ENCODE assay signal across 1 cellular context in the genomic region with DNA sequence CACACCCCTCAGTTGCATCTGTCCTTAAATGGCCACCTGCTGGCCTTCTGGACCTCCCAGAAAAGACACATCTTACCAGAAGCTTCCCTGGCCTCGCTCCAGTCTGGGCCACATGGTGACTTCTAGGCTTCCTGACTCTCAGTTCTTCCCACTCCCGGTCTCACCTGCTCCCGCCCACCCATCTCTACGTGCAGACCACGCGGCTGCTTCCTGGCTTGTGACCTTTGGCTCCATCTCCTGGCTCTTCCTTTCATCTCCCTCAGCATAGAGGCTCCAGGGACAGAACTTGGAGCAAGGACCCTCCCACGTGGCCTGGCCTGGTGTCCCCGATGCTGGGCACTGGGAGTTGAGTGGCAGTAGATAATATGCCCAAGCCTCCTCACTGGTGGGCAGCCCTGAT.
TF ChIP-seq lines count a peak whose summit lies in the region.

No MANE protein-coding gene starts in this region.

TF ChIP-seq in HepG2, 621 proteins besides CTCF, POLR2A, EP300 and RAD21 (continued from another document and continues in another):
- TF ChIP-seq ZBTB39 (CRISPR knock-in tag; IDR thresholded peaks at IDR 0.05) (no peak), MTA1 (CRISPR knock-in tag; IDR thresholded peaks at IDR 0.05; ENCODE audit: borderline replicate concordance) (peak; percentile 56; the same call in 1 of the 2 replicates), ZSCAN20 (CRISPR knock-in tag; IDR thresholded peaks at IDR 0.05; ENCODE audit: borderline replicate concordance) (peak; percentile 90), ZNF549 (CRISPR knock-in tag; IDR thresholded peaks at IDR 0.05) (no peak), PHF21A (CRISPR knock-in tag; IDR thresholded peaks at IDR 0.05) (no peak), RFX3 (CRISPR knock-in tag; IDR thresholded peaks at IDR 0.05) (no peak), ZNF282 (IDR thresholded peaks at IDR 0.05; ENCODE audit: partially characterized antibody) (no peak), CREM (IDR thresholded peaks at IDR 0.05) (peak; percentile 32; the same call in 1 of the 2 replicates), CREM (CRISPR knock-in tag; IDR thresholded peaks at IDR 0.05) (no peak), SOX13 (IDR thresholded peaks at IDR 0.05) (no peak), SOX13 (CRISPR knock-in tag; conservative IDR thresholded peaks at IDR 0.05 in 1 of 2, IDR thresholded peaks at IDR 0.05 in 1 of 2) (peak in 1 of 2 experiments; percentile 57; a peak in 1 of 4 replicates), JARID2 (CRISPR knock-in tag; IDR thresholded peaks at IDR 0.05; ENCODE audit: insufficient replicate concordance) (no peak), ZSCAN29 (CRISPR knock-in tag; conservative IDR thresholded peaks at IDR 0.05) (peak; percentile 80), HHEX (CRISPR knock-in tag; IDR thresholded peaks at IDR 0.05) (no peak), ZNF788 (CRISPR knock-in tag; IDR thresholded peaks at IDR 0.05; ENCODE audit: borderline replicate concordance) (peak; percentile 48; the same call in 1 of the 2 replicates), SMARCE1 (IDR thresholded peaks at IDR 0.05; ENCODE audit: borderline replicate concordance) (no peak), PTBP1 (IDR thresholded peaks at IDR 0.05; ENCODE audit: low read depth, low read length, poor library complexity, severe bottlenecking) (no peak), ZNF17 (CRISPR knock-in tag; IDR thresholded peaks at IDR 0.05) (peak; percentile 74; the same call in 1 of the 2 replicates), ZNF205 (CRISPR knock-in tag; IDR thresholded peaks at IDR 0.05) (no peak), CBX1 (IDR thresholded peaks at IDR 0.05; ENCODE audit: low read depth) (no peak), TP53 (CRISPR knock-in tag; conservative IDR thresholded peaks at IDR 0.05) (0 out of 2 replicates have a peak, but pooled peaks have one; percentile 49), ZNF431 (CRISPR knock-in tag; IDR thresholded peaks at IDR 0.05; ENCODE audit: borderline replicate concordance, low read depth) (no peak), SMYD3 (CRISPR knock-in tag; IDR thresholded peaks at IDR 0.05) (peak; percentile 91; the same call in 1 of the 2 replicates), EED (CRISPR knock-in tag; IDR thresholded peaks at IDR 0.05) (no peak; the same call in 1 of the 2 replicates), SALL2 (CRISPR knock-in tag; IDR thresholded peaks at IDR 0.05) (peak; percentile 27; the same call in 1 of the 2 replicates), SMAD9 (CRISPR knock-in tag; IDR thresholded peaks at IDR 0.05) (no peak), CCAR2 (optimal IDR thresholded peaks at IDR 0.05; ENCODE audit: low read depth, low read length) (no peak), ZNF337 (CRISPR knock-in tag; IDR thresholded peaks at IDR 0.05; ENCODE audit: borderline replicate concordance, low read depth) (no peak), GATAD1 (CRISPR knock-in tag; IDR thresholded peaks at IDR 0.05) (peak; percentile 60; the same call in 1 of the 2 replicates), MNT (IDR thresholded peaks at IDR 0.05) (no peak), PCBP1 (IDR thresholded peaks at IDR 0.05; ENCODE audit: borderline replicate concordance, low read depth, low read length) (no peak), E2F5 (CRISPR knock-in tag; conservative IDR thresholded peaks at IDR 0.05) (no peak), ZNF263 (CRISPR knock-in tag; IDR thresholded peaks at IDR 0.05) (peak; percentile 13; the same call in 1 of the 2 replicates)
- TF ChIP-seq, protein P1, sequence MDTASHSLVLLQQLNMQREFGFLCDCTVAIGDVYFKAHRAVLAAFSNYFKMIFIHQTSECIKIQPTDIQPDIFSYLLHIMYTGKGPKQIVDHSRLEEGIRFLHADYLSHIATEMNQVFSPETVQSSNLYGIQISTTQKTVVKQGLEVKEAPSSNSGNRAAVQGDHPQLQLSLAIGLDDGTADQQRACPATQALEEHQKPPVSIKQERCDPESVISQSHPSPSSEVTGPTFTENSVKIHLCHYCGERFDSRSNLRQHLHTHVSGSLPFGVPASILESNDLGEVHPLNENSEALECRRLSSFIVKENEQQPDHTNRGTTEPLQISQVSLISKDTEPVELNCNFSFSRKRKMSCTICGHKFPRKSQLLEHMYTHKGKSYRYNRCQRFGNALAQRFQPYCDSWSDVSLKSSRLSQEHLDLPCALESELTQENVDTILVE (CRISPR knock-in tag; IDR thresholded peaks at IDR 0.05) = peak; percentile 83
- TF ChIP-seq, protein P2, sequence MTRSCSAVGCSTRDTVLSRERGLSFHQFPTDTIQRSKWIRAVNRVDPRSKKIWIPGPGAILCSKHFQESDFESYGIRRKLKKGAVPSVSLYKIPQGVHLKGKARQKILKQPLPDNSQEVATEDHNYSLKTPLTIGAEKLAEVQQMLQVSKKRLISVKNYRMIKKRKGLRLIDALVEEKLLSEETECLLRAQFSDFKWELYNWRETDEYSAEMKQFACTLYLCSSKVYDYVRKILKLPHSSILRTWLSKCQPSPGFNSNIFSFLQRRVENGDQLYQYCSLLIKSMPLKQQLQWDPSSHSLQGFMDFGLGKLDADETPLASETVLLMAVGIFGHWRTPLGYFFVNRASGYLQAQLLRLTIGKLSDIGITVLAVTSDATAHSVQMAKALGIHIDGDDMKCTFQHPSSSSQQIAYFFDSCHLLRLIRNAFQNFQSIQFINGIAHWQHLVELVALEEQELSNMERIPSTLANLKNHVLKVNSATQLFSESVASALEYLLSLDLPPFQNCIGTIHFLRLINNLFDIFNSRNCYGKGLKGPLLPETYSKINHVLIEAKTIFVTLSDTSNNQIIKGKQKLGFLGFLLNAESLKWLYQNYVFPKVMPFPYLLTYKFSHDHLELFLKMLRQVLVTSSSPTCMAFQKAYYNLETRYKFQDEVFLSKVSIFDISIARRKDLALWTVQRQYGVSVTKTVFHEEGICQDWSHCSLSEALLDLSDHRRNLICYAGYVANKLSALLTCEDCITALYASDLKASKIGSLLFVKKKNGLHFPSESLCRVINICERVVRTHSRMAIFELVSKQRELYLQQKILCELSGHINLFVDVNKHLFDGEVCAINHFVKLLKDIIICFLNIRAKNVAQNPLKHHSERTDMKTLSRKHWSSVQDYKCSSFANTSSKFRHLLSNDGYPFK (CRISPR knock-in tag; IDR thresholded peaks at IDR 0.05; ENCODE audit: borderline replicate concordance) = peak; percentile 83; the same call in 1 of the 2 replicates
- TF ChIP-seq, protein P3, sequence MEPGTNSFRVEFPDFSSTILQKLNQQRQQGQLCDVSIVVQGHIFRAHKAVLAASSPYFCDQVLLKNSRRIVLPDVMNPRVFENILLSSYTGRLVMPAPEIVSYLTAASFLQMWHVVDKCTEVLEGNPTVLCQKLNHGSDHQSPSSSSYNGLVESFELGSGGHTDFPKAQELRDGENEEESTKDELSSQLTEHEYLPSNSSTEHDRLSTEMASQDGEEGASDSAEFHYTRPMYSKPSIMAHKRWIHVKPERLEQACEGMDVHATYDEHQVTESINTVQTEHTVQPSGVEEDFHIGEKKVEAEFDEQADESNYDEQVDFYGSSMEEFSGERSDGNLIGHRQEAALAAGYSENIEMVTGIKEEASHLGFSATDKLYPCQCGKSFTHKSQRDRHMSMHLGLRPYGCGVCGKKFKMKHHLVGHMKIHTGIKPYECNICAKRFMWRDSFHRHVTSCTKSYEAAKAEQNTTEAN (CRISPR knock-in tag; conservative IDR thresholded peaks at IDR 0.05) = peak; percentile 94
- TF ChIP-seq, protein P4, sequence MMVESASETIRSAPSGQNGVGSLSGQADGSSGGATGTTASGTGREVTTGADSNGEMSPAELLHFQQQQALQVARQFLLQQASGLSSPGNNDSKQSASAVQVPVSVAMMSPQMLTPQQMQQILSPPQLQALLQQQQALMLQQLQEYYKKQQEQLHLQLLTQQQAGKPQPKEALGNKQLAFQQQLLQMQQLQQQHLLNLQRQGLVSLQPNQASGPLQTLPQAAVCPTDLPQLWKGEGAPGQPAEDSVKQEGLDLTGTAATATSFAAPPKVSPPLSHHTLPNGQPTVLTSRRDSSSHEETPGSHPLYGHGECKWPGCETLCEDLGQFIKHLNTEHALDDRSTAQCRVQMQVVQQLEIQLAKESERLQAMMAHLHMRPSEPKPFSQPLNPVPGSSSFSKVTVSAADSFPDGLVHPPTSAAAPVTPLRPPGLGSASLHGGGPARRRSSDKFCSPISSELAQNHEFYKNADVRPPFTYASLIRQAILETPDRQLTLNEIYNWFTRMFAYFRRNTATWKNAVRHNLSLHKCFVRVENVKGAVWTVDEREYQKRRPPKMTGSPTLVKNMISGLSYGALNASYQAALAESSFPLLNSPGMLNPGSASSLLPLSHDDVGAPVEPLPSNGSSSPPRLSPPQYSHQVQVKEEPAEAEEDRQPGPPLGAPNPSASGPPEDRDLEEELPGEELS (CRISPR knock-in tag; IDR thresholded peaks at IDR 0.05) = peak; percentile 52; the same call in 1 of the 2 replicates
- TF ChIP-seq, protein P5, sequence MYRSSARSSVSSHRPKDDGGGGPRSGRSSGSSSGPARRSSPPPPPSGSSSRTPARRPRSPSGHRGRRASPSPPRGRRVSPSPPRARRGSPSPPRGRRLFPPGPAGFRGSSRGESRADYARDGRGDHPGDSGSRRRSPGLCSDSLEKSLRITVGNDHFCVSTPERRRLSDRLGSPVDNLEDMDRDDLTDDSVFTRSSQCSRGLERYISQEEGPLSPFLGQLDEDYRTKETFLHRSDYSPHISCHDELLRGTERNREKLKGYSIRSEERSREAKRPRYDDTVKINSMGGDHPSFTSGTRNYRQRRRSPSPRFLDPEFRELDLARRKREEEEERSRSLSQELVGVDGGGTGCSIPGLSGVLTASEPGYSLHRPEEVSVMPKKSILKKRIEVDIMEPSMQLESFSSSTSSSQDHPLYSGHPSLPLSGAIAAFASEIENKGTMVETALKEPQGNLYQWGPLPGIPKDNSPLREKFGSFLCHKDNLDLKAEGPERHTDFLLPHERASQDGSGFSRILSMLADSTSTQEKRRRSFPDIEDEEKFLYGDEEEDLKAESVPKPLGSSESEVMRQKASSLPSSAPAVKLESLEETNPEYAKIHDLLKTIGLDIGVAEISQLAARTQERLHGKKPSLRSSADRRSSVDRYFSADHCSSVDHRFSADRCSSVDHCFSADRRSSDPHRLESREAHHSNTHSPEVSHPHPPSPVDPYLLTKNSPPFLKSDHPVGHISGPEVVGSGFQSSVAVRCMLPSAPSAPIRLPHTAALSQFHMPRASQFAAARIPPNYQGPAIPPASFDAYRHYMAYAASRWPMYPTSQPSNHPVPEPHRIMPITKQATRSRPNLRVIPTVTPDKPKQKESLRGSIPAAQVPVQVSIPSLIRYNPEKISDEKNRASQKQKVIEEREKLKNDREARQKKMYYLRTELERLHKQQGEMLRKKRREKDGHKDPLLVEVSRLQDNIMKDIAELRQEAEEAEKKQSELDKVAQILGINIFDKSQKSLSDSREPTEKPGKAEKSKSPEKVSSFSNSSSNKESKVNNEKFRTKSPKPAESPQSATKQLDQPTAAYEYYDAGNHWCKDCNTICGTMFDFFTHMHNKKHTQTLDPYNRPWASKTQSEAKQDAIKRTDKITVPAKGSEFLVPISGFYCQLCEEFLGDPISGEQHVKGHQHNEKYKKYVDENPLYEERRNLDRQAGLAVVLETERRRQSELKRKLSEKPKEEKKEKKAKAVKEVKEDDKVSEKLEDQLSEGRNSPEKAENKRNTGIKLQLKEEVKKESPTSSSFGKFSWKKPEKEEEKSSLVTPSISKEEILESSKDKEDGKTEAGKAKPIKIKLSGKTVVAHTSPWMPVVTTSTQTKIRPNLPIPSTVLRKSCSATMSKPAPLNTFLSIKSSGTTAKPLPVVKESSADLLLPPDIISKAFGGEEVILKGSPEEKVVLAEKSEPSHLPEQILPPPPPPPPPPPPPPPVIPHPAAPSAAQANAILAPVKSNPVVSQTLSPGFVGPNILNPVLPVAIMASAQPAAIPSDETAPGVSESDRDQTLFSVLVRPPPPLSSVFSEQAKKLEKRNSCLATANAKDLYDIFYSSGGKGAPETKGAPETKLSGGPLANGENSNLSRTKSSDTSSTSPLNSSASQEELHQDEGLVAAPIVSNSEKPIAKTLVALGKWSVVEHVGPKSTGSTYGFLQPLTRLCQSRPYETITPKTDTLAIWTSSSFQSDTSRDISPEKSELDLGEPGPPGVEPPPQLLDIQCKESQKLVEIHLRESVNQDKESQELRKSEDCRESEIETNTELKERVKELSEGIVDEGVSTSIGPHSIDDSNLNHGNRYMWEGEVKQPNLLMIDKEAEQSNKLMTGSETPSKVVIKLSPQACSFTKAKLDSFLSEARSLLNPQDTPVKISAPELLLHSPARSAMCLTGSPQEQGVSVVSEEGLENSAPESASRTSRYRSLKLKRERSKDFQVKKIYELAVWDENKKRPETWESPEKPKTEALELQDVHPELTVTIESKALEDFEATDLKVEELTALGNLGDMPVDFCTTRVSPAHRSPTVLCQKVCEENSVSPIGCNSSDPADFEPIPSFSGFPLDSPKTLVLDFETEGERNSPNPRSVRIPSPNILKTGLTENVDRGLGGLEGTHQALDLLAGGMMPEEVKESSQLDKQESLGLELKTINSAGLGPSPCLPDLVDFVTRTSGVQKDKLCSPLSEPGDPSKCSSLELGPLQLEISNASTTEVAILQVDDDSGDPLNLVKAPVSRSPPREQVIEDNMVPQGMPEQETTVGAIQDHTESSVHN (CRISPR knock-in tag; IDR thresholded peaks at IDR 0.05) = peak; percentile 94
